26 cellular contexts compared by ENCODE assay signal in the genomic region with DNA sequence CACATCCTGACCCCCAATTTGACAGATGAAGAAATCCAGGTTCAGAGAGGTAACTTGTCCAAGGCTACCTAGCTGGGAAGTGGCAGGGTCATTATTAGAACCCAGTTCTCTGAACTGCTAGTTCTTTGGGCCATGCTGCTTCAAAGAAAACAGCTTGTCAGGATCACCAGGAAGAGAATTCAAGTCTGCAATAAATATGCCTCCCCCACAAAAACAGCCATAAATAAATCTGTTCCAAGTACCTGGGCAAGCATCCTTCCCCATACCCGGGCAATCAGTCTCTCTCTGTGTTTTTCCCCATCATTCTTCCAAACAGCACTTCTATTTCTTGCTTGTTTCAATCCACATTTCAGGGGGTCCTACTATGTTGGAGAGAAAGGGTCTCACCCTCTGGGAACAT. TPM values are rescaled to one million over a fixed set of nuclear protein-coding genes. Genes with fewer than 3 reads are reported as not detected.
A peak's percentile ranks its signal among the peaks of the same experiment; 100 is the strongest.
DNase-seq lines count a peak whose midpoint lies in the region; ATAC-seq and TF ChIP-seq lines count a peak whose summit lies in the region.
"Had no signal": no experiment of that assay in that cellular context is flagged by ENCODE, and none has a peak within 500 bp of the region (broad histone marks: within the 10 kb centered on the region; RNA-seq: fewer than 3 reads in every experiment).

No MANE protein-coding gene starts in this region.

- H3K9ac ChIP-seq in neuronal stem cell (ENCODE audit: low read depth, low read length, poor library complexity) = no peak overlapping the region
- H3K9ac ChIP-seq: SK-N-SH had no signal

- WGBS in stomach, 5 donors = 55 to 82% (median 75%) methylated on average over 1 of the region's 1 CpG
- WGBS in neuronal stem cell (ENCODE audit: extremely low coverage in 2 of 2, insufficient read length in 2 of 2, insufficient replicate concordance in 1 of 2), 2 donors = no CpG with 5 or more reads among the region's 1 CpG

- H3K14ac ChIP-seq in neuronal stem cell (ENCODE audit: low read length) = no peak overlapping the region

- no peak overlapping the region for H2BK12ac ChIP-seq in neuronal stem cell (ENCODE audit: low read length)

- no peak for TF ChIP-seq POLR2A in stomach (IDR thresholded peaks at IDR 0.05)

- no peaks in the 10 kb centered on the region for H3K27me3 Mint-ChIP-seq in CD4-positive, alpha-beta memory T cell
- no peaks in the 10 kb centered on the region for H3K27me3 Mint-ChIP-seq in chondrocyte (ENCODE audit: low read depth)
- H3K27me3 Mint-ChIP-seq in naive thymus-derived CD8-positive, alpha-beta T cell = no peaks in the 10 kb centered on the region
- H3K27me3 Mint-ChIP-seq: activated CD4-positive, alpha-beta T cell treated with anti-CD3 and anti-CD28 coated beads, Interleukin-2, amount 10 ng/mL, durations not matched to agents 7 days and 5 days; activated naive CD8-positive, alpha-beta T cell treated with anti-CD3 and anti-CD28 coated beads for 36 hours had no signal

- TF ChIP-seq CTCF in chondrocyte (IDR thresholded peaks at IDR 0.05) = no peak
- TF ChIP-seq CTCF in stomach (IDR thresholded peaks at IDR 0.05) = no peak
- TF ChIP-seq CTCF in left lung (IDR thresholded peaks at IDR 0.05) = no peak

- H3K79me1 ChIP-seq in neuronal stem cell (ENCODE audit: low read depth, low read length) = peaks cover 3% of the 10 kb centered on the region

- H3K4ac ChIP-seq in neuronal stem cell (ENCODE audit: low read length) = no peak overlapping the region

- H3K27ac ChIP-seq in CD4-positive, alpha-beta memory T cell (ENCODE audit: low read depth, low read length) = no peak overlapping the region
- H3K27ac ChIP-seq in stomach (peak overlapping the region in 3 of 5 donors; percentile 74 to 89 (median 80)), left lung (peak overlapping the region in 1 of 2 donors; percentile 81), neuronal stem cell (replicated peaks; ENCODE audit: low read length) (no peak overlapping the region)
- no peak overlapping the region for H3K27ac ChIP-seq in effector memory CD4-positive, alpha-beta T cell (ENCODE audit: insufficient read depth, low read length, poor library complexity, severe bottlenecking)
- H3K27ac ChIP-seq: pancreas, VCaP had no signal

- DNase-seq in CD4-positive, alpha-beta memory T cell = no peak
- no peak for DNase-seq in chondrocyte (ENCODE audit: low spot score)
- no peak for DNase-seq in naive thymus-derived CD8-positive, alpha-beta T cell
- DNase-seq in stomach = no peak
- no peak for DNase-seq in left lung
- DNase-seq in effector memory CD4-positive, alpha-beta T cell = no peak
- no peak for DNase-seq in dedifferentiated amniotic fluid mesenchymal stem cell (ENCODE audit: extremely low spot score)
- no peak for DNase-seq in neuronal stem cell (ENCODE audit: low spot score)
- DNase-seq: activated CD4-positive, alpha-beta T cell treated with anti-CD3 and anti-CD28 coated beads, Interleukin-2, amount 10 ng/mL, durations not matched to agents 7 days and 5 days; activated naive CD8-positive, alpha-beta T cell treated with anti-CD3 and anti-CD28 coated beads for 36 hours; DMS79 treated with DMSO at 0.1 percent for 48 hours; endodermal cell; kidney; mammary epithelial cell; NCI-H1436; NCI-H2107; NCI-H446 treated with DMSO at 0.1 percent for 48 hours; right cardiac atrium; SK-N-SH; stimulated activated CD4-positive, alpha-beta T cell treated with anti-CD3 and anti-CD28 coated beads, Interleukin-12 subunit alpha, Interleukin-12 subunit beta, amount 100 ng/mL, for 4 hours; stimulated activated CD4-positive, alpha-beta T cell treated with anti-CD3 and anti-CD28 coated beads, Interleukin-4, amount 100 ng/mL, for 24 hours; stimulated activated naive CD4-positive, alpha-beta T cell treated with Interleukin-2 at 50 U/mL for 16 hours had no signal

- no peaks in the 10 kb centered on the region for H3K36me3 Mint-ChIP-seq in CD4-positive, alpha-beta memory T cell
- H3K36me3 Mint-ChIP-seq in chondrocyte (ENCODE audit: low read depth) = no peaks in the 10 kb centered on the region
- peaks cover 0 to 15% (median 0%) of the 10 kb centered on the region in 3 donors for H3K36me3 Mint-ChIP-seq in naive thymus-derived CD8-positive, alpha-beta T cell

- ATAC-seq in naive thymus-derived CD8-positive, alpha-beta T cell = no peak
- no peak for ATAC-seq in left lung
- ATAC-seq: pancreas, right cardiac atrium had no signal

- no peak overlapping the region for H3K4me3 ChIP-seq in CD4-positive, alpha-beta memory T cell (ENCODE audit: low read length in 2 of 2)
- H3K4me3 ChIP-seq in stomach (no peak overlapping the region), left lung (no peak overlapping the region), neuronal stem cell (ENCODE audit: low read length in 2 of 2) (no peak overlapping the region)
- no peak overlapping the region for H3K4me3 ChIP-seq in effector memory CD4-positive, alpha-beta T cell (ENCODE audit: insufficient read depth, low read depth, low read length, poor library complexity, severe bottlenecking)
- H3K4me3 ChIP-seq: pancreas, tibial nerve had no signal

- peak overlapping the region in 6 of 7 donors; percentile 1 to 47 (median 30) for H3K27ac Mint-ChIP-seq in CD4-positive, alpha-beta memory T cell
- peak overlapping the region; percentile 38 for H3K27ac Mint-ChIP-seq in chondrocyte (ENCODE audit: unreplicated experiment)
- H3K27ac Mint-ChIP-seq in naive thymus-derived CD8-positive, alpha-beta T cell = peak overlapping the region in 8 of 10 donors; percentile 2 to 80 (median 36)
- H3K27ac Mint-ChIP-seq: activated naive CD8-positive, alpha-beta T cell treated with anti-CD3 and anti-CD28 coated beads for 36 hours; endodermal cell; T-helper 2 cell treated with Interferon-gamma antibody and Interleukin-4, amounts not matched to agents 5 μg/mL and 100 μg/mL, for 36 hours had no signal

- no peak overlapping the region for H3K23ac ChIP-seq in neuronal stem cell (ENCODE audit: low read depth, low read length, poor library complexity)

- H2BK120ac ChIP-seq in neuronal stem cell (ENCODE audit: low read depth, low read length) = no peak overlapping the region

- H3K9me3 Mint-ChIP-seq in CD4-positive, alpha-beta memory T cell = no peaks in the 10 kb centered on the region
- H3K9me3 Mint-ChIP-seq in chondrocyte (ENCODE audit: low read depth) = no peaks in the 10 kb centered on the region
- no peaks in the 10 kb centered on the region for H3K9me3 Mint-ChIP-seq in naive thymus-derived CD8-positive, alpha-beta T cell
- H3K9me3 Mint-ChIP-seq: activated CD4-positive, alpha-beta T cell treated with anti-CD3 and anti-CD28 coated beads, Interleukin-2, amount 10 ng/mL, durations not matched to agents 7 days and 5 days; activated naive CD8-positive, alpha-beta T cell treated with anti-CD3 and anti-CD28 coated beads for 36 hours; endodermal cell; T-helper 2 cell treated with Interferon-gamma antibody and Interleukin-4, amounts not matched to agents 5 μg/mL and 100 μg/mL, for 36 hours had no signal

- CTCF ChIA-PET in CD4-positive, alpha-beta memory T cell (lab: Charles Lee; ENCODE audit: partially characterized antibody) = interaction anchor here (1.1 kb wide), 1 partner anchor 9 kb away, joined by 3 read pairs; no protein-coding TSS in a partner anchor

- H3K4me2 ChIP-seq in neuronal stem cell (ENCODE audit: insufficient read depth, low read length, poor library complexity, severe bottlenecking) = no peak overlapping the region
- H3K4me2 ChIP-seq: SK-N-SH had no signal

- no peak overlapping the region for H2BK5ac ChIP-seq in neuronal stem cell (ENCODE audit: low read length)

- no peak for TF ChIP-seq EP300 in stomach (IDR thresholded peaks at IDR 0.05)

- no peak overlapping the region for H3K18ac ChIP-seq in neuronal stem cell (ENCODE audit: low read length)

- no peak overlapping the region for H2AFZ ChIP-seq in neuronal stem cell (ENCODE audit: low read length)

- H3K9me3 ChIP-seq in CD4-positive, alpha-beta memory T cell (ENCODE audit: control insufficient read depth in 1 of 2, low read length in 2 of 2) = no peaks in the 10 kb centered on the region
- H3K9me3 ChIP-seq in stomach (no peaks in the 10 kb centered on the region), left lung (no peaks in the 10 kb centered on the region), neuronal stem cell (replicated peaks in 1 of 2; ENCODE audit: control insufficient read depth in 2 of 2, insufficient read depth in 1 of 2, low read depth in 1 of 2, low read length in 2 of 2) (no peaks in the 10 kb centered on the region)
- H3K9me3 ChIP-seq in effector memory CD4-positive, alpha-beta T cell (ENCODE audit: control insufficient read depth, low read length) = no peaks in the 10 kb centered on the region
- H3K9me3 ChIP-seq: pancreas, SK-N-SH, tibial nerve had no signal

- intact Hi-C loops in CD4-positive, alpha-beta memory T cell (cut with micrococcal nuclease) = no loop called here
- intact Hi-C loops in stomach (cut with DNase I; ENCODE audit: low total_unique reads) = no loop called here
- intact Hi-C loops in left lung (cut with DNase I) = no loop called here

- no peak overlapping the region for H4K91ac ChIP-seq in neuronal stem cell (ENCODE audit: low read depth, low read length, poor library complexity)

- no peak overlapping the region for H4K8ac ChIP-seq in neuronal stem cell (ENCODE audit: low read depth, low read length)

- no peaks in the 10 kb centered on the region for H3K27me3 ChIP-seq in CD4-positive, alpha-beta memory T cell (ENCODE audit: insufficient read depth, low read length)
- H3K27me3 ChIP-seq in stomach (no peaks in the 10 kb centered on the region), left lung (no peaks in the 10 kb centered on the region), neuronal stem cell (ENCODE audit: control insufficient read depth in 3 of 3, insufficient read depth in 3 of 3, low read depth in 1 of 3, low read length in 3 of 3) (no peaks in the 10 kb centered on the region)
- H3K27me3 ChIP-seq in effector memory CD4-positive, alpha-beta T cell (replicated peaks; ENCODE audit: control insufficient read depth, insufficient read depth, low read length, poor library complexity, severe bottlenecking) = no peaks in the 10 kb centered on the region
- H3K27me3 ChIP-seq: pancreas, tibial nerve had no signal

- no peak overlapping the region for H2BK15ac ChIP-seq in neuronal stem cell (ENCODE audit: low read length)

- H3K36me3 ChIP-seq in CD4-positive, alpha-beta memory T cell (ENCODE audit: insufficient read depth, low read length) = no peaks in the 10 kb centered on the region
- H3K36me3 ChIP-seq in stomach (peaks cover 0 to 20% (median 2%) of the 10 kb centered on the region in 4 donors), left lung (no peaks in the 10 kb centered on the region), neuronal stem cell (replicated peaks in 1 of 2; ENCODE audit: control insufficient read depth in 2 of 2, insufficient read depth in 2 of 2, low read length in 2 of 2) (no peaks in the 10 kb centered on the region)
- no peaks in the 10 kb centered on the region for H3K36me3 ChIP-seq in effector memory CD4-positive, alpha-beta T cell (ENCODE audit: control insufficient read depth, insufficient read depth, low read length)
- H3K36me3 ChIP-seq: pancreas, tibial nerve had no signal

- POLR2A ChIA-PET in CD4-positive, alpha-beta memory T cell (lab: Charles Lee; ENCODE audit: partially characterized antibody) = no interaction called here
- POLR2A ChIA-PET in naive thymus-derived CD8-positive, alpha-beta T cell (lab: Charles Lee) = no interaction called here

- H2AK5ac ChIP-seq in neuronal stem cell (ENCODE audit: low read depth, low read length) = no peak overlapping the region

- H3K4me3 Mint-ChIP-seq in CD4-positive, alpha-beta memory T cell = no peak overlapping the region
- no peak overlapping the region for H3K4me3 Mint-ChIP-seq in chondrocyte (ENCODE audit: unreplicated experiment)
- no peak overlapping the region for H3K4me3 Mint-ChIP-seq in naive thymus-derived CD8-positive, alpha-beta T cell
- H3K4me3 Mint-ChIP-seq: activated CD4-positive, alpha-beta T cell treated with anti-CD3 and anti-CD28 coated beads, Interleukin-2, amount 10 ng/mL, durations not matched to agents 7 days and 5 days; activated naive CD8-positive, alpha-beta T cell treated with anti-CD3 and anti-CD28 coated beads for 36 hours; endodermal cell; T-helper 2 cell treated with Interferon-gamma antibody and Interleukin-4, amounts not matched to agents 5 μg/mL and 100 μg/mL, for 36 hours had no signal

- no peaks in the 10 kb centered on the region for H3K4me1 ChIP-seq in CD4-positive, alpha-beta memory T cell (ENCODE audit: insufficient read depth, low read length)
- H3K4me1 ChIP-seq in stomach = peaks cover 40 to 98% (median 66%) of the 10 kb centered on the region in 4 donors
- peaks cover 50 to 89% of the 10 kb centered on the region in 2 donors for H3K4me1 ChIP-seq in left lung
- no peaks in the 10 kb centered on the region for H3K4me1 ChIP-seq in effector memory CD4-positive, alpha-beta T cell (ENCODE audit: control insufficient read depth, insufficient read depth, low read length, poor library complexity, severe bottlenecking)
- H3K4me1 ChIP-seq in neuronal stem cell (ENCODE audit: control insufficient read depth in 2 of 2, insufficient read depth in 1 of 2, low read depth in 1 of 2, low read length in 2 of 2) = peaks cover 27 to 39% of the 10 kb centered on the region in 2 donors

- H3K4me1 Mint-ChIP-seq in CD4-positive, alpha-beta memory T cell = peaks cover 7 to 12% (median 8%) of the 10 kb centered on the region in 4 donors
- H3K4me1 Mint-ChIP-seq in chondrocyte (ENCODE audit: low read depth) = peaks cover 75% of the 10 kb centered on the region
- peaks cover 12 to 32% (median 20%) of the 10 kb centered on the region in 4 donors for H3K4me1 Mint-ChIP-seq in naive thymus-derived CD8-positive, alpha-beta T cell

RNA-seq across cellular contexts. Expression of a gene that starts 34.1 kb away (rescaled TPM):
- total RNA-seq in CD4-positive, alpha-beta memory T cell = 10 to 100 TPM; 11.4 to 13.2 TPM
- 10 to 100 TPM in 1 of 2 donors, 1 to 10 TPM in 1; 2.1 to 15.0 TPM for polyA plus RNA-seq in CD4-positive, alpha-beta memory T cell
- total RNA-seq in chondrocyte = 53.9 to 55.4 TPM (median 54.6 TPM) in 3 replicates
- total RNA-seq in naive thymus-derived CD8-positive, alpha-beta T cell = 10 to 100 TPM; 16.2 to 17.7 TPM
- 10 to 100 TPM in 1 of 3 donors, 1 to 10 TPM in 2; 4.5 to 14.2 (median 8.5) TPM for polyA plus RNA-seq in naive thymus-derived CD8-positive, alpha-beta T cell
- total RNA-seq in stomach = 100 to 1,000 TPM in 1 of 5 donors, 10 to 100 TPM in 4; 25.7 to 132 (median 42.0) TPM
- 10 to 100 TPM; 16.3 to 27.6 (median 19.2) TPM for polyA plus RNA-seq in stomach
- total RNA-seq in left lung = 10 to 100 TPM; 47.1 to 63.8 TPM
- polyA plus RNA-seq in neuronal stem cell (2013, experiment 1 of 2) = 9.4 TPM
- polyA plus RNA-seq in neuronal stem cell (2013, experiment 2 of 2) = 9.4 TPM

Comparison
In these comparisons a context has a peak if more than half of its experiments do, and no peak if none do; other contexts are left out.
1. H3K27ac ChIP-seq: peak in stomach (3 of 5); none in CD4-positive, alpha-beta memory T cell (single experiment), effector memory CD4-positive, alpha-beta T cell (single experiment) and neuronal stem cell (single experiment).
2. Peak in every context shown above with its lines, with median percentiles within 50 percentile points of each other: H3K27ac Mint-ChIP-seq.